Comparison of ENCODE assay signal across 17 cellular contexts in genomic region chr16:28876973-28877641, GRCh38. TPM values are rescaled to one million over a fixed set of nuclear protein-coding genes. Genes with fewer than 3 reads are reported as not detected.
DNase-seq lines count a peak whose midpoint lies in the region; ATAC-seq, FAIRE-seq and TF ChIP-seq lines count a peak whose summit lies in the region.
"Had no signal": no experiment of that assay in that cellular context is flagged by ENCODE, and none has a peak within 500 bp of the region (broad histone marks: within the 10 kb centered on the region; RNA-seq: fewer than 3 reads in every experiment).

No MANE protein-coding gene starts in this region.

- FAIRE-seq in frontal cortex (lab: Jason Lieb, UNC): no peak
- FAIRE-seq: kidney had no signal

- intact Hi-C loops in psoas muscle (cut with DNase I): no loop called here

- no peaks in the 10 kb centered on the region for H3K27me3 ChIP-seq in psoas muscle (ENCODE audit: insufficient read depth in 3 of 3, low read length in 2 of 3)

- 27 to 36% (median 28%) methylated on average over 12 of the region's 12 CpGs for WGBS in psoas muscle, 3 donors

- peak overlapping the region; percentile 22 for H3K4me3 ChIP-seq in psoas muscle
- H3K4me3 ChIP-seq: HAP-1 had no signal

- peak; percentile 48 for DNase-seq in NCI-H82 (lab: John Stamatoyannopoulos, UW)
- DNase-seq in NCI-H82 treated with DMSO at 0.1 percent for 48 hours (lab: John Stamatoyannopoulos, UW; ENCODE audit: unreplicated experiment): no peak
- peak; percentile 72 for DNase-seq in LHCN-M2 (ENCODE audit: low read depth)
- DNase-seq in chondrocyte (ENCODE audit: low spot score): no peak
- no peak for DNase-seq in psoas muscle
- no peak for DNase-seq in HPDE6-E6E7 (ENCODE audit: extremely low spot score)
- DNase-seq in NCI-H526 treated with DMSO at 0.1 percent for 48 hours (lab: John Stamatoyannopoulos, UW): no peak
- DNase-seq in frontal cortex (ENCODE audit: low spot score in 2 of 2): no peak
- DNase-seq: activated CD4-positive, CD25-positive, alpha-beta regulatory T cell treated with anti-CD3 and anti-CD28 coated beads, Interleukin-2, amount 50 U/mL, for 72 hours; activated T-cell treated with anti-CD3 and anti-CD28 coated beads, Interleukin-2, amount 50 U/mL, for 4 hours; CD8-positive, alpha-beta memory T cell; kidney; midbrain; NCI-H1417 treated with DMSO at 0.1 percent for 48 hours; NCI-H446; T-cell had no signal

- no peaks in the 10 kb centered on the region for H3K9me3 Mint-ChIP-seq in chondrocyte (ENCODE audit: low read depth)
- H3K9me3 Mint-ChIP-seq: activated T-cell treated with anti-CD3 and anti-CD28 coated beads, Interleukin-2, amount 50 U/mL, for 4 hours; CD8-positive, alpha-beta memory T cell; T-cell had no signal

- H3K27me3 Mint-ChIP-seq in chondrocyte (ENCODE audit: low read depth): no peaks in the 10 kb centered on the region
- H3K27me3 Mint-ChIP-seq: CD8-positive, alpha-beta memory T cell had no signal

- H3K27ac ChIP-seq in psoas muscle: peak overlapping the region; percentile 88

- H3K4me1 ChIP-seq in psoas muscle: peaks cover 33% of the 10 kb centered on the region

- peak in 2 of 4 donors; percentile 11 to 12 for ATAC-seq in psoas muscle
- ATAC-seq: activated T-cell treated with anti-CD3 and anti-CD28 coated beads, Interleukin-2, amount 50 U/mL, for 4 hours; T-cell had no signal

- H3K4me1 Mint-ChIP-seq in chondrocyte (ENCODE audit: low read depth): peaks cover 6% of the 10 kb centered on the region

- H3K4me3 Mint-ChIP-seq in chondrocyte (ENCODE audit: unreplicated experiment): no peak overlapping the region
- H3K4me3 Mint-ChIP-seq: activated T-cell treated with anti-CD3 and anti-CD28 coated beads, Interleukin-2, amount 50 U/mL, for 4 hours had no signal

- peak overlapping the region; percentile 41 for H3K27ac Mint-ChIP-seq in chondrocyte (ENCODE audit: unreplicated experiment)
- H3K27ac Mint-ChIP-seq: T-cell had no signal

- TF ChIP-seq CTCF in chondrocyte (IDR thresholded peaks at IDR 0.05) (no peak), psoas muscle (IDR thresholded peaks at IDR 0.05) (no peak)

- H3K9me3 ChIP-seq in psoas muscle: no peaks in the 10 kb centered on the region
- H3K9me3 ChIP-seq: HAP-1 had no signal

- H3K36me3 ChIP-seq in psoas muscle (ENCODE audit: insufficient read depth in 1 of 2, low read depth in 1 of 2): peaks cover 0 to 27% of the 10 kb centered on the region in 2 donors

- peaks cover 3% of the 10 kb centered on the region for H3K36me3 Mint-ChIP-seq in chondrocyte (ENCODE audit: low read depth)
- H3K36me3 Mint-ChIP-seq: T-cell had no signal

RNA-seq across cellular contexts. Expression of gene ATP2A1, which starts 1.2 kb away (rescaled TPM):
- total RNA-seq in LHCN-M2 (2014; rRNA removed) (0.92 and 0.96 TPM in 2 replicates), chondrocyte (0.31 to 1.8 TPM (median 0.42 TPM) in 3 replicates), psoas muscle (1,000 to 10,000 TPM in 3 of 4 donors, 100 to 1,000 TPM in 1; 639 to 2,539 (median 1,923) TPM), frontal cortex (not detected)
- polyA plus RNA-seq in LHCN-M2 (2012): 1.4 TPM
- 1,000 to 10,000 TPM in 2 of 3 donors, 100 to 1,000 TPM in 1; 169 to 1,914 (median 1,496) TPM for polyA plus RNA-seq in psoas muscle
- polyA plus RNA-seq: CD8-positive, alpha-beta memory T cell had no signal

RNA-seq across cellular contexts. Expression of gene SH2B1, which starts 13.5 kb away (rescaled TPM):
- total RNA-seq in LHCN-M2 (2014; rRNA removed) (28.4 and 29.3 TPM in 2 replicates), chondrocyte (36.4 to 48.1 TPM (median 38.1 TPM) in 3 replicates), psoas muscle (10 to 100 TPM; 22.9 to 44.6 (median 39.9) TPM), frontal cortex (10.6 TPM)
- 32.2 TPM for polyA plus RNA-seq in LHCN-M2 (2012)
- 10 to 100 TPM; 21.0 to 47.5 (median 28.1) TPM for polyA plus RNA-seq in psoas muscle

RNA-seq across cellular contexts. Expression of gene TUFM, which starts 31.0 kb away (rescaled TPM):
- 147 and 166 TPM in 2 replicates for total RNA-seq in LHCN-M2 (2014; rRNA removed)
- polyA plus RNA-seq in LHCN-M2 (2012): 182 TPM
- total RNA-seq in chondrocyte: 91.1 to 120 TPM (median 95.0 TPM) in 3 replicates
- 100 to 1,000 TPM; 155 to 233 (median 187) TPM for total RNA-seq in psoas muscle
- 100 to 1,000 TPM; 211 to 355 (median 240) TPM for polyA plus RNA-seq in psoas muscle
- 64.4 TPM for total RNA-seq in frontal cortex

RNA-seq across cellular contexts. Expression of gene RABEP2, which starts 47.9 kb away (rescaled TPM):
- total RNA-seq in LHCN-M2 (2014; rRNA removed) (50.6 and 72.0 TPM in 2 replicates), chondrocyte (20.1 to 24.6 TPM (median 22.4 TPM) in 3 replicates), psoas muscle (1 to 10 TPM; 3.1 to 7.0 (median 5.2) TPM), frontal cortex (12.2 TPM)
- 19.1 TPM for polyA plus RNA-seq in LHCN-M2 (2012)
- polyA plus RNA-seq in psoas muscle: 10 to 100 TPM in 1 of 3 donors, 1 to 10 TPM in 2; 6.2 to 22.8 (median 8.2) TPM

RNA-seq across cellular contexts. Expression of gene ATXN2L, which starts 54.3 kb away (rescaled TPM):
- 41.7 and 54.5 TPM in 2 replicates for total RNA-seq in LHCN-M2 (2014; rRNA removed)
- polyA plus RNA-seq in LHCN-M2 (2012): 60.7 TPM
- 152 to 186 TPM (median 185 TPM) in 3 replicates for total RNA-seq in chondrocyte
- total RNA-seq in psoas muscle: 10 to 100 TPM; 47.7 to 66.2 (median 55.4) TPM
- polyA plus RNA-seq in psoas muscle: 10 to 100 TPM; 28.8 to 50.0 (median 37.2) TPM
- total RNA-seq in frontal cortex: 18.3 TPM

Comparison
In these comparisons a context has a peak if more than half of its experiments do, and no peak if none do; other contexts are left out.
1. DNase-seq: peak in NCI-H82 (single experiment) and LHCN-M2 (single experiment); none in NCI-H82 treated with DMSO at 0.1 percent for 48 hours (single experiment), chondrocyte (single experiment), psoas muscle (0 of 2), HPDE6-E6E7 (single experiment), NCI-H526 treated with DMSO at 0.1 percent for 48 hours (single experiment) and frontal cortex (0 of 2).
2. RNA of gene ATP2A1, which starts 1.2 kb away (total RNA-seq): 639 to 2,539 TPM in psoas muscle; 0.92 to 0.96 TPM in LHCN-M2, 0.31 to 1.8 TPM in chondrocyte and not detected in frontal cortex (single experiment); every median in the first group is over 100 times any median in the second.